In the genomic region with DNA sequence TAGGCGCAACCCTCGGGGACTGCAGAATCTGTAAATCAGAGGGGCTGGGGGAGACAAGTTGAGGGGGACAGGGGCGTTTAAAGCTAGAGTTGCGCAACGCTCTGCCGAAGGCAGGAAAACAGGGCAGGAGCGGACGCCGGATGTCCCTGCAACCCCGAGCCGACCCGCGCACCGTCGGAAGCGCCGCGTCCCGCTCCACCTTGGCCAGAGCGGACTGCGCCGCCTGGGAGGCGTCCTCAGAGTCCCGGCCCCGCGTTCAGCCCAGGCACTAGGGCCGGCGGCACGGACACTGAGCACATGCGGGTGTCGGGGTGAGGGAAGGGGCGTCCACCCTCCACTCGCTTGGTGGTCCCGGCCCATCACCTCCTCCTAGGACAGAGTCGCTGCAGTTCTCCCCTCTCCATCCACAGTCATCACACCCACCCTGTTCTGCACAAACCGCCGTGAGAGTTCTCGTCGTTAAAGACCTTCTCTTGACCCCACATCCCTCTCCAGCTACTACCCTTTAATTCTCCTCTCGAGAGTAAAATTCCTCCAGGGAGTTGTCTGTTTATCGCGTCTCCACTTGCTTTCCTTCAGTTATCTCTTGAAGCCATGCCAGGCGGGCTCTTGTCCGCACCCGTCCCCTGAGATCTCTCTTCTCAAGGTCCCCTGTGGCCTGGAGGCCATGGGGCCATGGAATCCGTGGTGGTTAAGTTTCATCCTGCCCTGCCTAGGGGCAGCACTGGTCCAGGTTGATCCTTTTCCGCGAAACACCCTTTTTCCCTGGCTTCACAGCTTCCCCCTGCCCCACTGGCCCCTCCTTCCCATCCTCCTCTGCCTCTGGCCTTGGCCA, we compare ENCODE assay signal across 6 cellular contexts. TPM values are rescaled to one million over a fixed set of nuclear protein-coding genes. Genes with fewer than 3 reads are reported as not detected.
DNase-seq lines count a peak whose midpoint lies in the region; ATAC-seq, FAIRE-seq and TF ChIP-seq lines count a peak whose summit lies in the region.

No MANE protein-coding gene starts in this region.

- H3K9me3 ChIP-seq in HepG2 (ENCODE audit: low read length), result no peaks in the 10 kb centered on the region

- intact Hi-C loops in HepG2 (cut with micrococcal nuclease; ENCODE audit: unreplicated experiment), result loop anchor here (5.0 kb wide), 1 partner anchor 186 kb away; a partner anchor contains a TSS

- peaks cover 15% of the 10 kb centered on the region; the same call in 1 of the 2 replicates for H4K20me1 ChIP-seq in HepG2 (ENCODE audit: insufficient read depth, low read length)

- no peak for TF ChIP-seq POLR2A in HepG2 (IDR thresholded peaks at IDR 0.05; ENCODE audit: insufficient read depth in 1 of 2, low read depth in 2 of 2, low read length in 2 of 2)

- DNase-seq in HepG2 (ENCODE audit: low spot score), result peak; percentile 24
- DNase-seq in GM13976 (ENCODE audit: low spot score), result no peak
- no peak for DNase-seq in NCI-H2171 treated with DMSO at 0.1 percent for 48 hours (lab: John Stamatoyannopoulos, UW)
- no peak for DNase-seq in GM13977 (ENCODE audit: low spot score)

- no TSS peak for BruUV-seq in HepG2 (replicated peaks; lab: Mats Ljungman, UMichigan)

- peak overlapping the region; percentile 42; the same call in 1 of the 2 replicates for H3K9ac ChIP-seq in HepG2 (ENCODE audit: insufficient read depth, low read depth, low read length)

- 15% methylated on average over 21 of the region's 48 CpGs for WGBS in HepG2 (ENCODE audit: low lambda C conversion rate)

- CTCF ChIA-PET in HepG2 (lab: Yijun Ruan, JAX; ENCODE audit: low intra/inter-chr PET ratio, low total read pairs), result interaction anchor here (1.0 kb wide), 1 partner anchor 42 kb away, joined by 3 read pairs; no protein-coding TSS in a partner anchor

- POLR2A ChIA-PET in HepG2 (lab: Yijun Ruan, JAX), result interaction anchor here (0.6 to 3.6 kb wide), 22 partner anchors 17 to 411 kb away, joined by 3 to 42 read pairs (median 4); a partner anchor contains a TSS

- no peak overlapping the region for H2AFZ ChIP-seq in HepG2 (ENCODE audit: low read length)

- H3K79me2 ChIP-seq in HepG2 (ENCODE audit: insufficient read depth, low read length), result no peaks in the 10 kb centered on the region

- in situ Hi-C loops in HepG2 (cut with HindIII; ENCODE audit: extremely low pct_ligation_motif_present, low pct_unique_long_range_greater_than_20kb) (no loop called here), GM13976 (cut with MboI; ENCODE audit: low sequenced_read_pairs, unreplicated experiment) (no loop called here), GM13977 (cut with MboI; ENCODE audit: low pct_unique_long_range_greater_than_20kb, low sequenced_read_pairs, unreplicated experiment) (no loop called here)

- H3K4me1 ChIP-seq in HepG2 (ENCODE audit: insufficient read depth, low read length), result peaks cover 65% of the 10 kb centered on the region

- FAIRE-seq in HepG2 (lab: Jason Lieb, UNC), result no peak

- no peak for TF ChIP-seq EP300 in HepG2 (IDR thresholded peaks at IDR 0.05; ENCODE audit: low read depth in 2 of 2, low read length in 2 of 2)
- no peak for TF ChIP-seq EP300 in HepG2 (CRISPR knock-in tag; IDR thresholded peaks at IDR 0.05; ENCODE audit: borderline replicate concordance)

- ATAC-seq in GM21619 (IDR thresholded peaks at IDR 0.05; ENCODE audit: unreplicated experiment) (peak; percentile 6), HepG2 (peak; percentile 16)

- H3K27me3 ChIP-seq in HepG2 (ENCODE audit: control insufficient read depth in 1 of 2, insufficient read depth in 2 of 2, low read length in 2 of 2), result peaks cover 2 to 37% of the 10 kb centered on the region in 2 experiments; a peak in 4 of 5 replicates

- no peak for TF ChIP-seq RAD21 in HepG2 (CRISPR knock-in tag; IDR thresholded peaks at IDR 0.05)

- H3K4me3 ChIP-seq in HepG2 (replicated peaks in 1 of 3; ENCODE audit: insufficient read depth in 1 of 3, low read depth in 2 of 3, low read length in 3 of 3), result peak overlapping the region; percentile 26 to 85 (median 51)

- TF ChIP-seq CTCF in VCaP (conservative IDR thresholded peaks at IDR 0.05) (no peak; the same call in 1 of the 2 replicates), HepG2 (CRISPR knock-in tag; IDR thresholded peaks at IDR 0.05) (no peak), GM13976 (IDR thresholded peaks at IDR 0.05; ENCODE audit: borderline replicate concordance, control extremely low read depth, extremely low read depth, insufficient read depth, missing control alignments) (no peak), GM13977 (IDR thresholded peaks at IDR 0.05; ENCODE audit: extremely low read depth, insufficient read depth, missing control alignments) (no peak)

- no peaks in the 10 kb centered on the region for H3K36me3 ChIP-seq in HepG2 (replicated peaks in 1 of 2; ENCODE audit: control insufficient read depth in 1 of 2, insufficient read depth in 2 of 2, low read length in 2 of 2)

- H3K27ac ChIP-seq in VCaP (peak overlapping the region; percentile 21; the same call in 1 of the 2 replicates), HepG2 (ENCODE audit: extremely low read length, insufficient read depth, low read length) (no peak overlapping the region)

- H3K4me2 ChIP-seq in HepG2 (ENCODE audit: low read depth, low read length), result peak overlapping the region; percentile 84

RNA-seq across cellular contexts. Expression of a gene that starts 0.8 kb away (rescaled TPM):
- 17.7 and 21.1 TPM in 2 replicates for total RNA-seq in HepG2 (2016; rRNA removed; fragmentation: Illumina TruSeq; extraction: Trizol)
- 6.1 and 8.5 TPM in 2 replicates for total RNA-seq in HepG2 (2016; cell fraction: cytosol; rRNA removed; fragmentation: Illumina TruSeq; extraction: Trizol; ENCODE audit: low read depth)
- total RNA-seq in HepG2 (2016; cell fraction: insoluble cytoplasmic fraction; rRNA removed; fragmentation: Illumina TruSeq; extraction: Trizol), result 14.8 and 20.5 TPM in 2 replicates
- total RNA-seq in HepG2 (2016; cell fraction: membrane; rRNA removed; fragmentation: Illumina TruSeq; extraction: Trizol), result 10.1 and 15.4 TPM in 2 replicates
- total RNA-seq in HepG2 (2016; cell fraction: nucleus; rRNA removed; fragmentation: Illumina TruSeq; extraction: Trizol), result 15.8 and 17.5 TPM in 2 replicates
- 31.3 and 38.4 TPM in 2 replicates for polyA plus RNA-seq in HepG2 (2011; rRNA removed)
- 16.0 and 26.2 TPM in 2 replicates for polyA plus RNA-seq in HepG2 (2011; cell fraction: cytosol; rRNA removed)
- polyA plus RNA-seq in HepG2 (2011; cell fraction: nucleus; rRNA removed), result 208 and 260 TPM in 2 replicates
- polyA plus RNA-seq in HepG2 (2012), result 13.5 and 20.9 TPM in 2 replicates
- polyA plus RNA-seq in HepG2 (2016; cell fraction: cytosol; fragmentation: Illumina TruSeq; extraction: Trizol; ENCODE audit: low read depth), result 9.0 and 11.5 TPM in 2 replicates
- 21.0 and 30.6 TPM in 2 replicates for polyA plus RNA-seq in HepG2 (2016; cell fraction: insoluble cytoplasmic fraction; fragmentation: Illumina TruSeq; extraction: Trizol; ENCODE audit: low read depth)
- polyA plus RNA-seq in HepG2 (2016; cell fraction: membrane; fragmentation: Illumina TruSeq; extraction: Trizol; ENCODE audit: low read depth), result 14.1 and 15.2 TPM in 2 replicates
- polyA plus RNA-seq in HepG2 (2016; cell fraction: nucleus; fragmentation: Illumina TruSeq; extraction: Trizol; ENCODE audit: insufficient read depth, low read depth), result 62.3 and 63.3 TPM in 2 replicates
- 26.3 and 38.9 TPM in 2 replicates for polyA minus RNA-seq in HepG2 (2011; rRNA and poly(A)+ RNA removed; ENCODE audit: low replicate concordance)
- polyA minus RNA-seq in HepG2 (2011; cell fraction: cytosol; rRNA and poly(A)+ RNA removed), result 12.7 and 14.1 TPM in 2 replicates
- polyA minus RNA-seq in HepG2 (2011; cell fraction: nucleus; rRNA and poly(A)+ RNA removed), result 49.5 and 52.4 TPM in 2 replicates

RNA-seq across cellular contexts. Expression of a gene that starts 11.4 kb away (rescaled TPM):
- total RNA-seq in HepG2 (2016; rRNA removed; fragmentation: Illumina TruSeq; extraction: Trizol), result 0.48 and 1.4 TPM in 2 replicates
- 0.44 and 0.51 TPM in 2 replicates for total RNA-seq in HepG2 (2016; cell fraction: cytosol; rRNA removed; fragmentation: Illumina TruSeq; extraction: Trizol; ENCODE audit: low read depth)
- 0.40 and 1.6 TPM in 2 replicates for total RNA-seq in HepG2 (2016; cell fraction: insoluble cytoplasmic fraction; rRNA removed; fragmentation: Illumina TruSeq; extraction: Trizol)
- total RNA-seq in HepG2 (2016; cell fraction: membrane; rRNA removed; fragmentation: Illumina TruSeq; extraction: Trizol), result 0.43 and 0.52 TPM in 2 replicates
- 3.1 and 3.4 TPM in 2 replicates for total RNA-seq in HepG2 (2016; cell fraction: nucleus; rRNA removed; fragmentation: Illumina TruSeq; extraction: Trizol)
- 1.5 and 1.7 TPM in 2 replicates for polyA plus RNA-seq in HepG2 (2011; rRNA removed)
- 0.45 and 0.52 TPM in 2 replicates for polyA plus RNA-seq in HepG2 (2011; cell fraction: cytosol; rRNA removed)
- 11.5 and 16.7 TPM in 2 replicates for polyA plus RNA-seq in HepG2 (2011; cell fraction: nucleus; rRNA removed)
- 0.60 and 1.5 TPM in 2 replicates for polyA plus RNA-seq in HepG2 (2012)
- 0.17 and 0.23 TPM in 2 replicates for polyA plus RNA-seq in HepG2 (2016; cell fraction: cytosol; fragmentation: Illumina TruSeq; extraction: Trizol; ENCODE audit: low read depth)
- polyA plus RNA-seq in HepG2 (2016; cell fraction: insoluble cytoplasmic fraction; fragmentation: Illumina TruSeq; extraction: Trizol; ENCODE audit: low read depth), result 0.77 and 0.99 TPM in 2 replicates
- 0.26 and 0.50 TPM in 2 replicates for polyA plus RNA-seq in HepG2 (2016; cell fraction: membrane; fragmentation: Illumina TruSeq; extraction: Trizol; ENCODE audit: low read depth)
- polyA plus RNA-seq in HepG2 (2016; cell fraction: nucleus; fragmentation: Illumina TruSeq; extraction: Trizol; ENCODE audit: insufficient read depth, low read depth), result 7.2 and 8.3 TPM in 2 replicates
- polyA minus RNA-seq in HepG2 (2011; rRNA and poly(A)+ RNA removed; ENCODE audit: low replicate concordance), result 3.4 and 4.3 TPM in 2 replicates
- not detected in 2 replicates for polyA minus RNA-seq in HepG2 (2011; cell fraction: cytosol; rRNA and poly(A)+ RNA removed)
- polyA minus RNA-seq in HepG2 (2011; cell fraction: nucleus; rRNA and poly(A)+ RNA removed), result 4.4 and 4.8 TPM in 2 replicates

RNA-seq across cellular contexts. Expression of a gene that starts 18.5 kb away (rescaled TPM):
- 62.8 and 83.0 TPM in 2 replicates for total RNA-seq in HepG2 (2016; rRNA removed; fragmentation: Illumina TruSeq; extraction: Trizol)
- total RNA-seq in HepG2 (2016; cell fraction: cytosol; rRNA removed; fragmentation: Illumina TruSeq; extraction: Trizol; ENCODE audit: low read depth), result 9.4 and 10.4 TPM in 2 replicates
- 68.8 and 106 TPM in 2 replicates for total RNA-seq in HepG2 (2016; cell fraction: insoluble cytoplasmic fraction; rRNA removed; fragmentation: Illumina TruSeq; extraction: Trizol)
- 20.1 and 24.5 TPM in 2 replicates for total RNA-seq in HepG2 (2016; cell fraction: membrane; rRNA removed; fragmentation: Illumina TruSeq; extraction: Trizol)
- 56.7 and 63.3 TPM in 2 replicates for total RNA-seq in HepG2 (2016; cell fraction: nucleus; rRNA removed; fragmentation: Illumina TruSeq; extraction: Trizol)
- polyA plus RNA-seq in HepG2 (2011; rRNA removed), result 99.5 and 105 TPM in 2 replicates
- polyA plus RNA-seq in HepG2 (2011; cell fraction: cytosol; rRNA removed), result 84.0 and 131 TPM in 2 replicates
- polyA plus RNA-seq in HepG2 (2011; cell fraction: nucleus; rRNA removed), result 340 and 476 TPM in 2 replicates
- 39.9 and 70.4 TPM in 2 replicates for polyA plus RNA-seq in HepG2 (2012)
- 12.3 and 13.1 TPM in 2 replicates for polyA plus RNA-seq in HepG2 (2016; cell fraction: cytosol; fragmentation: Illumina TruSeq; extraction: Trizol; ENCODE audit: low read depth)
- 84.7 and 86.0 TPM in 2 replicates for polyA plus RNA-seq in HepG2 (2016; cell fraction: insoluble cytoplasmic fraction; fragmentation: Illumina TruSeq; extraction: Trizol; ENCODE audit: low read depth)
- 20.4 and 21.8 TPM in 2 replicates for polyA plus RNA-seq in HepG2 (2016; cell fraction: membrane; fragmentation: Illumina TruSeq; extraction: Trizol; ENCODE audit: low read depth)
- 142 and 157 TPM in 2 replicates for polyA plus RNA-seq in HepG2 (2016; cell fraction: nucleus; fragmentation: Illumina TruSeq; extraction: Trizol; ENCODE audit: insufficient read depth, low read depth)
- 101 and 102 TPM in 2 replicates for polyA minus RNA-seq in HepG2 (2011; rRNA and poly(A)+ RNA removed; ENCODE audit: low replicate concordance)
- polyA minus RNA-seq in HepG2 (2011; cell fraction: cytosol; rRNA and poly(A)+ RNA removed), result 45.9 and 55.5 TPM in 2 replicates
- polyA minus RNA-seq in HepG2 (2011; cell fraction: nucleus; rRNA and poly(A)+ RNA removed), result 103 and 117 TPM in 2 replicates

RNA-seq across cellular contexts. Expression of a gene that starts 24.8 kb away (rescaled TPM):
- total RNA-seq in HepG2 (2016; rRNA removed; fragmentation: Illumina TruSeq; extraction: Trizol), result 15.7 and 37.3 TPM in 2 replicates
- total RNA-seq in HepG2 (2016; cell fraction: cytosol; rRNA removed; fragmentation: Illumina TruSeq; extraction: Trizol; ENCODE audit: low read depth), result 6.9 and 9.3 TPM in 2 replicates
- 12.8 and 37.5 TPM in 2 replicates for total RNA-seq in HepG2 (2016; cell fraction: insoluble cytoplasmic fraction; rRNA removed; fragmentation: Illumina TruSeq; extraction: Trizol)
- total RNA-seq in HepG2 (2016; cell fraction: membrane; rRNA removed; fragmentation: Illumina TruSeq; extraction: Trizol), result 12.9 and 15.2 TPM in 2 replicates
- total RNA-seq in HepG2 (2016; cell fraction: nucleus; rRNA removed; fragmentation: Illumina TruSeq; extraction: Trizol), result 33.8 and 39.3 TPM in 2 replicates
- 27.0 and 30.9 TPM in 2 replicates for polyA plus RNA-seq in HepG2 (2011; rRNA removed)
- 14.1 and 18.1 TPM in 2 replicates for polyA plus RNA-seq in HepG2 (2011; cell fraction: cytosol; rRNA removed)
- polyA plus RNA-seq in HepG2 (2011; cell fraction: nucleus; rRNA removed), result 167 and 276 TPM in 2 replicates
- 16.5 and 21.1 TPM in 2 replicates for polyA plus RNA-seq in HepG2 (2012)
- polyA plus RNA-seq in HepG2 (2016; cell fraction: cytosol; fragmentation: Illumina TruSeq; extraction: Trizol; ENCODE audit: low read depth), result 7.2 and 8.7 TPM in 2 replicates
- polyA plus RNA-seq in HepG2 (2016; cell fraction: insoluble cytoplasmic fraction; fragmentation: Illumina TruSeq; extraction: Trizol; ENCODE audit: low read depth), result 16.0 and 21.2 TPM in 2 replicates
- 11.4 and 15.4 TPM in 2 replicates for polyA plus RNA-seq in HepG2 (2016; cell fraction: membrane; fragmentation: Illumina TruSeq; extraction: Trizol; ENCODE audit: low read depth)
- 72.9 and 77.5 TPM in 2 replicates for polyA plus RNA-seq in HepG2 (2016; cell fraction: nucleus; fragmentation: Illumina TruSeq; extraction: Trizol; ENCODE audit: insufficient read depth, low read depth)
- polyA minus RNA-seq in HepG2 (2011; rRNA and poly(A)+ RNA removed; ENCODE audit: low replicate concordance), result 30.4 and 47.5 TPM in 2 replicates
- 13.2 and 16.4 TPM in 2 replicates for polyA minus RNA-seq in HepG2 (2011; cell fraction: cytosol; rRNA and poly(A)+ RNA removed)
- 42.1 and 43.0 TPM in 2 replicates for polyA minus RNA-seq in HepG2 (2011; cell fraction: nucleus; rRNA and poly(A)+ RNA removed)

RNA-seq across cellular contexts. Expression of a gene that starts 51.6 kb away (rescaled TPM):
- total RNA-seq in HepG2 (2016; rRNA removed; fragmentation: Illumina TruSeq; extraction: Trizol), result 3.9 and 5.0 TPM in 2 replicates
- 16.0 and 17.8 TPM in 2 replicates for total RNA-seq in HepG2 (2016; cell fraction: cytosol; rRNA removed; fragmentation: Illumina TruSeq; extraction: Trizol; ENCODE audit: low read depth)
- 3.2 and 5.8 TPM in 2 replicates for total RNA-seq in HepG2 (2016; cell fraction: insoluble cytoplasmic fraction; rRNA removed; fragmentation: Illumina TruSeq; extraction: Trizol)
- total RNA-seq in HepG2 (2016; cell fraction: membrane; rRNA removed; fragmentation: Illumina TruSeq; extraction: Trizol), result 13.3 and 19.1 TPM in 2 replicates
- 2.0 and 2.5 TPM in 2 replicates for total RNA-seq in HepG2 (2016; cell fraction: nucleus; rRNA removed; fragmentation: Illumina TruSeq; extraction: Trizol)
- 4.8 and 6.7 TPM in 2 replicates for polyA plus RNA-seq in HepG2 (2011; rRNA removed)
- polyA plus RNA-seq in HepG2 (2011; cell fraction: cytosol; rRNA removed), result 6.4 and 16.7 TPM in 2 replicates
- polyA plus RNA-seq in HepG2 (2011; cell fraction: nucleus; rRNA removed), result 14.7 and 21.3 TPM in 2 replicates
- 1.5 and 3.1 TPM in 2 replicates for polyA plus RNA-seq in HepG2 (2012)
- 20.2 and 21.6 TPM in 2 replicates for polyA plus RNA-seq in HepG2 (2016; cell fraction: cytosol; fragmentation: Illumina TruSeq; extraction: Trizol; ENCODE audit: low read depth)
- polyA plus RNA-seq in HepG2 (2016; cell fraction: insoluble cytoplasmic fraction; fragmentation: Illumina TruSeq; extraction: Trizol; ENCODE audit: low read depth), result 4.9 and 5.8 TPM in 2 replicates
- polyA plus RNA-seq in HepG2 (2016; cell fraction: membrane; fragmentation: Illumina TruSeq; extraction: Trizol; ENCODE audit: low read depth), result 16.9 and 17.7 TPM in 2 replicates
- 5.8 and 6.9 TPM in 2 replicates for polyA plus RNA-seq in HepG2 (2016; cell fraction: nucleus; fragmentation: Illumina TruSeq; extraction: Trizol; ENCODE audit: insufficient read depth, low read depth)
- polyA minus RNA-seq in HepG2 (2011; rRNA and poly(A)+ RNA removed; ENCODE audit: low replicate concordance), result 0.94 and 6.4 TPM in 2 replicates
- 3.2 and 5.0 TPM in 2 replicates for polyA minus RNA-seq in HepG2 (2011; cell fraction: cytosol; rRNA and poly(A)+ RNA removed)
- 1.1 and 1.4 TPM in 2 replicates for polyA minus RNA-seq in HepG2 (2011; cell fraction: nucleus; rRNA and poly(A)+ RNA removed)
